8 cellular contexts compared by ENCODE assay signal in the genomic region with DNA sequence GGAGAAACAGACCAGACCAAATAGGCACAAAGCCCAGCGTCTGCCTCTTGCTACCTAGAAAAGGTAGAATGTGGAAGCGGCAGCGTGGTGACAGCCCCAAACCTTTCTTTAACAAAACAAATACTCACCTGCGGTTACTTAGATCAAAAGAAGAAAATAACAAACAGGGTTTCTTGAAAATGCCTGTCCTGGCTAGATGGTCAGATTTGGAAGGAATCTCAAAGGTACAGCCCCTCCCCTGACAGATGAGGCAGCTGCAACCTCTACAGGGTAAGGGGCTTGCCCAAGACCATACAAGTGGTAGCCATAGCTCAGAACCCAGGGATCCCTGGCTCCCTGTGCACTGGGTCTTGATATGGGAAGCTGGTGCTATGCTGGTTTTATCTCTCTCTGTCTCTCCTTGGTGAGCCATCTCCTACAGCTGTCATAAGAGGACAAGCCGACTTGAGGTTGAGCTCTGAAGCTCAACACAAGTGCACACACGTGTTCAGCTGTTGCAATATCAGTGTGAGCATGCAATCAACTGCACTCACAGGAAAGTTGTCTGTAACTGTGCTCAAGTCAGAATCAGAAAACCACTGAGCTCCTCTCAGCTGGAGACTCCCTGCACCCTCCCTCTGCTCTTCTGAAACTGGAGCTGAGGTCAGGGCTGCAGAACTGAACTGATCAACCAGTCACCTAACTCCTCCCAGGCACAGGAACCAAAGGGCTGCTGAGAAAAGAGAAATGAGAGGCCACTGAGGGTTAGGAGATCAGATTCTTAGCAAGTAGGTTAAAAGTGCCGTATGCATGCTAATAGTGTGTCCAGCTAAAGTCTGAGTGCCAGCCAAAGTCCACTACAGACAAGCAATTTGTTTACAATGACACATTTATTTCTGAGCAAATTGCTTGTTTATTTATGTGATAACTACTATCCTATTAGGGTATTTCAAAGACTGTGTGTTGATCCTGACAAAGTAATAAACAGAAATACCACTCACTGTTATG. TPM values are rescaled to one million over a fixed set of nuclear protein-coding genes. Genes with fewer than 3 reads are reported as not detected.
DNase-seq lines count a peak whose midpoint lies in the region; ATAC-seq and TF ChIP-seq lines count a peak whose summit lies in the region.

No MANE protein-coding gene starts in this region.

- peak; percentile 79 for DNase-seq in NK-92 treated with Interleukin-12 subunit alpha and Interleukin-12 subunit beta, amount 100 ng/mL, for 24 hours (lab: John Stamatoyannopoulos, UW)
- DNase-seq in NK-92 (lab: John Stamatoyannopoulos, UW; ENCODE audit: unreplicated experiment) (no peak), dedifferentiated amniotic fluid mesenchymal stem cell (ENCODE audit: extremely low spot score) (peak; percentile 41), NCI-H2029 treated with DMSO at 0.1 percent for 48 hours (lab: John Stamatoyannopoulos, UW) (no peak), occipital lobe (lab: John Stamatoyannopoulos, UW) (no peak)
- peak; percentile 56 to 60 for DNase-seq in stimulated activated CD8-positive, alpha-beta memory T cell treated with anti-CD3 and anti-CD28 coated beads, Interleukin-15, amount 100 ng/mL, for 48 hours (ENCODE audit: low read depth in 2 of 2)

- H3K4me2 ChIP-seq in OCI-LY3 (ENCODE audit: low read length) = peak overlapping the region; percentile 82

- H4K20me1 ChIP-seq in OCI-LY3 (ENCODE audit: insufficient read depth, low read length) = no peaks in the 10 kb centered on the region

- peak; percentile 94 for ATAC-seq in HG02870 (IDR thresholded peaks at IDR 0.05; ENCODE audit: unreplicated experiment)

- H3K36me3 ChIP-seq in OCI-LY3 (replicated peaks; ENCODE audit: low read depth, low read length) = no peaks in the 10 kb centered on the region

- no peak for TF ChIP-seq CTCF in OCI-LY3 (IDR thresholded peaks at IDR 0.05; ENCODE audit: low read depth, low read length)

- H2AFZ ChIP-seq in OCI-LY3 (ENCODE audit: low read depth, low read length) = no peak overlapping the region; the same call in 1 of the 2 replicates

- H3K9me3 ChIP-seq in OCI-LY3 (ENCODE audit: insufficient read depth, low read length) = no peaks in the 10 kb centered on the region

- no peaks in the 10 kb centered on the region for H3K27me3 ChIP-seq in OCI-LY3 (ENCODE audit: low read depth, low read length)

- H3K4me3 ChIP-seq in OCI-LY3 (ENCODE audit: low read length) = peak overlapping the region; percentile 63

- peak overlapping the region; percentile 63 for H3K9ac ChIP-seq in OCI-LY3 (ENCODE audit: low read length)

- peak overlapping the region; percentile 92 for H3K27ac ChIP-seq in OCI-LY3 (ENCODE audit: low read length)

- peaks cover 34% of the 10 kb centered on the region for H3K4me1 ChIP-seq in OCI-LY3 (ENCODE audit: low read length)

- no peaks in the 10 kb centered on the region for H3K79me2 ChIP-seq in OCI-LY3 (ENCODE audit: low read length)

RNA-seq across cellular contexts. Expression of a gene that starts 6.1 kb away (rescaled TPM):
- 17.5 TPM for total RNA-seq in occipital lobe

RNA-seq across cellular contexts. Expression of a gene that starts 18.8 kb away (rescaled TPM):
- 2.8 TPM for total RNA-seq in occipital lobe

Comparison
In these comparisons a context has a peak if more than half of its experiments do, and no peak if none do; other contexts are left out.
1. DNase-seq: peak in NK-92 treated with Interleukin-12 subunit alpha and Interleukin-12 subunit beta, amount 100 ng/mL, for 24 hours (single experiment), dedifferentiated amniotic fluid mesenchymal stem cell (single experiment) and stimulated activated CD8-positive, alpha-beta memory T cell treated with anti-CD3 and anti-CD28 coated beads, Interleukin-15, amount 100 ng/mL, for 48 hours (2 of 2); none in NK-92 (single experiment), NCI-H2029 treated with DMSO at 0.1 percent for 48 hours (single experiment) and occipital lobe (single experiment).